In the genomic region with DNA sequence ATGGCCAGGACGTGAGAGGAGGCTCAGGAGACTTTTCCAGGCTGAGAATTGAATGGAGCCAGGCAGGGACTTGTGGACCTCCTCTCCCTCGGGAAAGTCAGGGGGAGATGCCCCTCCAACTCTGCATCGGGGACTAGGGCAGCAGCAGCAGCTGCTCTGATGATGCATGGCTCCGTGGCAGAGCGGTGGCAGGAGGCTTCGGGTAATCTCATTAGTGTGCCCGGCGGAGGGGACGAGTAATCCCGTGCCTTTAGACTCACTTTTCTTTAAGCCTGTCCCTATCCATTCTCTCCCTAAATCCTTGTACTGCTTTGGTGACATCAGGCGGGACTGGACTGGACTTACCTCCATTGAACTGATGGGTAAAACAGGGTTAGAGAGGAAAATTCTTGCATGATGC, we compare ENCODE assay signal across 1 cellular context.
TF ChIP-seq lines count a peak whose summit lies in the region.

No MANE protein-coding gene starts in this region.

TF ChIP-seq in SK-N-SH, 30 proteins besides CTCF, POLR2A, EP300 and RAD21 (continued from another document):
- no peak for TF ChIP-seq RFX5 (IDR thresholded peaks at IDR 0.05; ENCODE audit: low read length)
- no peak for TF ChIP-seq SIN3A (IDR thresholded peaks at IDR 0.05; ENCODE audit: borderline replicate concordance, low read depth, low read length)
- TF ChIP-seq, protein P1, sequence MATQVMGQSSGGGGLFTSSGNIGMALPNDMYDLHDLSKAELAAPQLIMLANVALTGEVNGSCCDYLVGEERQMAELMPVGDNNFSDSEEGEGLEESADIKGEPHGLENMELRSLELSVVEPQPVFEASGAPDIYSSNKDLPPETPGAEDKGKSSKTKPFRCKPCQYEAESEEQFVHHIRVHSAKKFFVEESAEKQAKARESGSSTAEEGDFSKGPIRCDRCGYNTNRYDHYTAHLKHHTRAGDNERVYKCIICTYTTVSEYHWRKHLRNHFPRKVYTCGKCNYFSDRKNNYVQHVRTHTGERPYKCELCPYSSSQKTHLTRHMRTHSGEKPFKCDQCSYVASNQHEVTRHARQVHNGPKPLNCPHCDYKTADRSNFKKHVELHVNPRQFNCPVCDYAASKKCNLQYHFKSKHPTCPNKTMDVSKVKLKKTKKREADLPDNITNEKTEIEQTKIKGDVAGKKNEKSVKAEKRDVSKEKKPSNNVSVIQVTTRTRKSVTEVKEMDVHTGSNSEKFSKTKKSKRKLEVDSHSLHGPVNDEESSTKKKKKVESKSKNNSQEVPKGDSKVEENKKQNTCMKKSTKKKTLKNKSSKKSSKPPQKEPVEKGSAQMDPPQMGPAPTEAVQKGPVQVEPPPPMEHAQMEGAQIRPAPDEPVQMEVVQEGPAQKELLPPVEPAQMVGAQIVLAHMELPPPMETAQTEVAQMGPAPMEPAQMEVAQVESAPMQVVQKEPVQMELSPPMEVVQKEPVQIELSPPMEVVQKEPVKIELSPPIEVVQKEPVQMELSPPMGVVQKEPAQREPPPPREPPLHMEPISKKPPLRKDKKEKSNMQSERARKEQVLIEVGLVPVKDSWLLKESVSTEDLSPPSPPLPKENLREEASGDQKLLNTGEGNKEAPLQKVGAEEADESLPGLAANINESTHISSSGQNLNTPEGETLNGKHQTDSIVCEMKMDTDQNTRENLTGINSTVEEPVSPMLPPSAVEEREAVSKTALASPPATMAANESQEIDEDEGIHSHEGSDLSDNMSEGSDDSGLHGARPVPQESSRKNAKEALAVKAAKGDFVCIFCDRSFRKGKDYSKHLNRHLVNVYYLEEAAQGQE (IDR thresholded peaks at IDR 0.05; ENCODE audit: low read depth, low read length) = no peak
- TF ChIP-seq RXRA (IDR thresholded peaks at IDR 0.05; ENCODE audit: borderline replicate concordance, low read depth) = no peak
- no peak for TF ChIP-seq FOXM1 (IDR thresholded peaks at IDR 0.05; ENCODE audit: low read depth)
- no peak for TF ChIP-seq CHD2 (IDR thresholded peaks at IDR 0.05; ENCODE audit: low read length, partially characterized antibody)
- TF ChIP-seq YY1 (IDR thresholded peaks at IDR 0.05; ENCODE audit: low read depth) = no peak
- no peak for TF ChIP-seq FOSL2 (IDR thresholded peaks at IDR 0.05; ENCODE audit: borderline replicate concordance, low read depth)
- TF ChIP-seq RCOR1 (IDR thresholded peaks at IDR 0.05; ENCODE audit: low read length) = no peak
- TF ChIP-seq SMC3 (IDR thresholded peaks at IDR 0.05; ENCODE audit: low read depth, low read length) = no peak
- TF ChIP-seq, protein P2, sequence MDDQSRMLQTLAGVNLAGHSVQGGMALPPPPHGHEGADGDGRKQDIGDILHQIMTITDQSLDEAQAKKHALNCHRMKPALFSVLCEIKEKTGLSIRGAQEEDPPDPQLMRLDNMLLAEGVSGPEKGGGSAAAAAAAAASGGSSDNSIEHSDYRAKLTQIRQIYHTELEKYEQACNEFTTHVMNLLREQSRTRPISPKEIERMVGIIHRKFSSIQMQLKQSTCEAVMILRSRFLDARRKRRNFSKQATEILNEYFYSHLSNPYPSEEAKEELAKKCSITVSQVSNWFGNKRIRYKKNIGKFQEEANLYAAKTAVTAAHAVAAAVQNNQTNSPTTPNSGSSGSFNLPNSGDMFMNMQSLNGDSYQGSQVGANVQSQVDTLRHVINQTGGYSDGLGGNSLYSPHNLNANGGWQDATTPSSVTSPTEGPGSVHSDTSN (IDR thresholded peaks at IDR 0.05) = no peak
- no peak for TF ChIP-seq POLR2AphosphoS5 (IDR thresholded peaks at IDR 0.05; ENCODE audit: low read depth, low read length)
- no peak for TF ChIP-seq TAF1 (IDR thresholded peaks at IDR 0.05; ENCODE audit: borderline replicate concordance, low read depth, low read length)
